ENCODE assay signal across 8 cellular contexts in genomic region chr20:56468317-56469076, GRCh38. TPM values are rescaled to one million over a fixed set of nuclear protein-coding genes. Genes with fewer than 3 reads are reported as not detected.
A peak's percentile ranks its signal among the peaks of the same experiment; 100 is the strongest.
DNase-seq lines count a peak whose midpoint lies in the region; ATAC-seq and TF ChIP-seq lines count a peak whose summit lies in the region.

Gene RTF2 (plus strand): TSS chr20:56468627. CDS start chr20:56468698, 71 bp downstream.

- POLR2A ChIA-PET in GM10248 (lab: Yijun Ruan, JAX) = no interaction called here

- peaks cover 2% of the 10 kb centered on the region for H3K36me3 Mint-ChIP-seq in activated naive CD4-positive, alpha-beta T cell treated with anti-CD3 and anti-CD28 coated beads, Interleukin-2, amount 50 U/mL, for 24 hours

- under 1% methylated on average over 50 of the region's 55 CpGs for WGBS in suprapubic skin

- H3K4me3 ChIP-seq in suprapubic skin = peak within 1 kb of the TSS; percentile 78

- peak within 1 kb of the TSS; percentile 82 for H3K27ac ChIP-seq in suprapubic skin

- peak within 1 kb of the TSS; percentile 100 for H3K27ac Mint-ChIP-seq in activated naive CD4-positive, alpha-beta T cell treated with anti-CD3 and anti-CD28 coated beads, Interleukin-2, amount 50 U/mL, for 24 hours

- H3K36me3 ChIP-seq in suprapubic skin = peaks cover 8% of the 10 kb centered on the region

- H3K27me3 Mint-ChIP-seq in activated naive CD4-positive, alpha-beta T cell treated with anti-CD3 and anti-CD28 coated beads, Interleukin-2, amount 50 U/mL, for 24 hours = no peaks in the 10 kb centered on the region

- peak; percentile 95 for DNase-seq in GM10248 (ENCODE audit: extremely low spot score)
- peak; percentile 85 for DNase-seq in NCI-H1048 (lab: John Stamatoyannopoulos, UW)
- DNase-seq in glomerular endothelial cell (ENCODE audit: extremely low read depth, low read depth, low spot score) = peak; percentile 31
- peak; percentile 93 for DNase-seq in occipital lobe (lab: John Stamatoyannopoulos, UW)
- peak; percentile 96 to 97 for DNase-seq in suprapubic skin (ENCODE audit: low spot score in 2 of 2)

- peaks cover 36% of the 10 kb centered on the region for H3K4me1 Mint-ChIP-seq in activated naive CD4-positive, alpha-beta T cell treated with anti-CD3 and anti-CD28 coated beads, Interleukin-2, amount 50 U/mL, for 24 hours

- ATAC-seq in HG02588 (IDR thresholded peaks at IDR 0.05; ENCODE audit: unreplicated experiment) (peak; percentile 97), SK-N-SH treated with all-trans-retinoic acid at 6 μM for 48 hours (peak; percentile 99)

- H3K9me3 Mint-ChIP-seq in activated naive CD4-positive, alpha-beta T cell treated with anti-CD3 and anti-CD28 coated beads, Interleukin-2, amount 50 U/mL, for 24 hours = no peaks in the 10 kb centered on the region

- peak within 1 kb of the TSS; percentile 100 for H3K4me3 Mint-ChIP-seq in activated naive CD4-positive, alpha-beta T cell treated with anti-CD3 and anti-CD28 coated beads, Interleukin-2, amount 50 U/mL, for 24 hours

- H3K9me3 ChIP-seq in suprapubic skin = no peaks in the 10 kb centered on the region

- peak in 1 of 2 donors; percentile 78 for TF ChIP-seq POLR2A in suprapubic skin (IDR thresholded peaks at IDR 0.05)

- no peak for TF ChIP-seq EP300 in suprapubic skin (IDR thresholded peaks at IDR 0.05)

- no peaks in the 10 kb centered on the region for H3K27me3 ChIP-seq in suprapubic skin

- CTCF ChIA-PET in GM10248 (lab: Yijun Ruan, JAX) = interaction anchor here (1.0 kb wide), 1 partner anchor 70 kb away, joined by 4 read pairs; no protein-coding TSS in a partner anchor

- H3K4me1 ChIP-seq in suprapubic skin = peaks cover 26% of the 10 kb centered on the region

- TF ChIP-seq CTCF in GM10248 (IDR thresholded peaks at IDR 0.05; ENCODE audit: control extremely low read depth, extremely low read depth, low read depth, missing control alignments) (no peak), suprapubic skin (IDR thresholded peaks at IDR 0.05) (no peak)

TF ChIP-seq in SK-N-SH treated with all-trans-retinoic acid at 6 μM for 48 hours, 23 proteins besides CTCF, POLR2A, EP300 and RAD21:
- TF ChIP-seq ZNF565 (CRISPR knock-in tag; conservative IDR thresholded peaks at IDR 0.05; ENCODE audit: low read depth) = no peak

RNA-seq across cellular contexts. Expression of gene RTF2, which starts in this region (rescaled TPM):
- total RNA-seq in glomerular endothelial cell = 50.8 and 65.7 TPM in 2 replicates
- 51.3 TPM for total RNA-seq in occipital lobe
- 10 to 100 TPM; 42.9 to 57.0 (median 47.0) TPM for total RNA-seq in suprapubic skin

Comparison
In these comparisons a context has a peak if more than half of its experiments do, and no peak if none do; other contexts are left out.
1. Peak in every context shown above with its lines: DNase-seq, ATAC-seq, H3K4me3 ChIP-seq and H3K27ac ChIP-seq.
2. DNase-seq: peak in every context shown above with its lines; median percentile 96 in suprapubic skin; 95 in GM10248; 93 in occipital lobe; 85 in NCI-H1048; 31 in glomerular endothelial cell.